ENCODE assay signal across 10 cellular contexts in genomic region chr4:127995776-127996175, GRCh38. TPM values are rescaled to one million over a fixed set of nuclear protein-coding genes. Genes with fewer than 3 reads are reported as not detected.
DNase-seq lines count a peak whose midpoint lies in the region; TF ChIP-seq lines count a peak whose summit lies in the region.
"Had no signal": no experiment of that assay in that cellular context is flagged by ENCODE, and none has a peak within 500 bp of the region (broad histone marks: within the 10 kb centered on the region; RNA-seq: fewer than 3 reads in every experiment).

No MANE protein-coding gene starts in this region.

- TF ChIP-seq CTCF in BJ (IDR thresholded peaks at IDR 0.05; ENCODE audit: insufficient read depth, low read depth, low read length) = no peak

- H3K36me3 Mint-ChIP-seq in activated naive CD4-positive, alpha-beta T cell treated with anti-CD3 and anti-CD28 coated beads for 36 hours (ENCODE audit: low read depth) = peaks cover 35% of the 10 kb centered on the region

- H3K27me3 ChIP-seq in BJ (ENCODE audit: control insufficient read depth, insufficient read depth, low read length) = no peaks in the 10 kb centered on the region

- no peak overlapping the region for H3K4me3 ChIP-seq in BJ (ENCODE audit: low read depth, low read length)

- H3K4me1 Mint-ChIP-seq in activated naive CD4-positive, alpha-beta T cell treated with anti-CD3 and anti-CD28 coated beads for 36 hours (ENCODE audit: low read depth) = peaks cover 29% of the 10 kb centered on the region

- H3K4me3 Mint-ChIP-seq in activated naive CD4-positive, alpha-beta T cell treated with anti-CD3 and anti-CD28 coated beads for 36 hours = no peak overlapping the region
- H3K4me3 Mint-ChIP-seq: activated CD4-positive, alpha-beta memory T cell treated with anti-CD3 and anti-CD28 coated beads, Interleukin-2, amount 10 ng/mL, durations not matched to agents 7 days and 5 days had no signal

- no peak overlapping the region for H3K27ac Mint-ChIP-seq in activated naive CD4-positive, alpha-beta T cell treated with anti-CD3 and anti-CD28 coated beads for 36 hours
- H3K27ac Mint-ChIP-seq: activated CD4-positive, alpha-beta memory T cell treated with anti-CD3 and anti-CD28 coated beads, Interleukin-2, amount 10 ng/mL, durations not matched to agents 7 days and 5 days had no signal

- H3K9me3 Mint-ChIP-seq in activated naive CD4-positive, alpha-beta T cell treated with anti-CD3 and anti-CD28 coated beads for 36 hours = peaks cover 8% of the 10 kb centered on the region

- peak; percentile 32 for DNase-seq in BJ (ENCODE audit: low read depth)
- peak; percentile 33 for DNase-seq in HPDE6-E6E7 (ENCODE audit: extremely low spot score)
- DNase-seq in amniotic stem cell (lab: John Stamatoyannopoulos, UW) = peak; percentile 36
- peak; percentile 46 for DNase-seq in kidney tubule cell (ENCODE audit: low spot score)
- no peak for DNase-seq in HuH-7 (ENCODE audit: low spot score)
- DNase-seq in activated CD4-positive, alpha-beta T cell treated with anti-CD3 and anti-CD28 coated beads for 4 hours = no peak
- no peak for DNase-seq in cerebellum (ENCODE audit: low spot score)
- no peak for DNase-seq in activated naive CD4-positive, alpha-beta T cell treated with anti-CD3 and anti-CD28 coated beads for 36 hours
- DNase-seq: activated CD4-positive, alpha-beta memory T cell treated with anti-CD3 and anti-CD28 coated beads, Interleukin-2, amount 10 ng/mL, durations not matched to agents 7 days and 5 days; activated gamma-delta T cell had no signal

- POLR2A ChIA-PET in BJ (lab: Charles Lee) = no interaction called here

- CTCF ChIA-PET in BJ (lab: Yijun Ruan, JAX) = no interaction called here
- CTCF ChIA-PET in activated naive CD4-positive, alpha-beta T cell treated with anti-CD3 and anti-CD28 coated beads for 36 hours (lab: Charles Lee) = no interaction called here

- no peaks in the 10 kb centered on the region for H3K27me3 Mint-ChIP-seq in activated naive CD4-positive, alpha-beta T cell treated with anti-CD3 and anti-CD28 coated beads for 36 hours (ENCODE audit: low read depth)
- H3K27me3 Mint-ChIP-seq: activated CD4-positive, alpha-beta memory T cell treated with anti-CD3 and anti-CD28 coated beads, Interleukin-2, amount 10 ng/mL, durations not matched to agents 7 days and 5 days had no signal

- H3K36me3 ChIP-seq in BJ (ENCODE audit: control insufficient read depth, insufficient read depth, low read length) = no peaks in the 10 kb centered on the region; the same call in 1 of the 2 replicates

- intact Hi-C loops in activated naive CD4-positive, alpha-beta T cell treated with anti-CD3 and anti-CD28 coated beads for 36 hours (cut with micrococcal nuclease) = loop anchor here (2.0 to 5.0 kb wide), 3 partner anchors 115 to 225 kb away; partner anchors contain the start of genes HSPA4L and PLK4

RNA-seq across cellular contexts. Expression of gene ABHD18, which starts 30.6 kb away (rescaled TPM):
- polyA plus RNA-seq in BJ (2011; rRNA removed) = 1.4 and 2.3 TPM in 2 replicates
- 1.4 and 2.7 TPM in 2 replicates for polyA minus RNA-seq in BJ (2011; rRNA and poly(A)+ RNA removed)
- total RNA-seq in cerebellum = 17.2 TPM
- total RNA-seq in activated naive CD4-positive, alpha-beta T cell treated with anti-CD3 and anti-CD28 coated beads for 36 hours = 10 to 100 TPM; 17.0 to 17.5 TPM

RNA-seq across cellular contexts. Expression of gene MFSD8, which starts 30.8 kb away (rescaled TPM):
- 7.9 and 11.9 TPM in 2 replicates for polyA plus RNA-seq in BJ (2011; rRNA removed)
- polyA minus RNA-seq in BJ (2011; rRNA and poly(A)+ RNA removed) = 8.6 and 19.7 TPM in 2 replicates
- total RNA-seq in cerebellum = 58.1 TPM
- 10 to 100 TPM; 11.1 to 11.2 TPM for total RNA-seq in activated naive CD4-positive, alpha-beta T cell treated with anti-CD3 and anti-CD28 coated beads for 36 hours

Comparison
In these comparisons a context has a peak if more than half of its experiments do, and no peak if none do; other contexts are left out.
1. DNase-seq: peak in BJ (single experiment), HPDE6-E6E7 (single experiment), amniotic stem cell (single experiment) and kidney tubule cell (single experiment); none in HuH-7 (single experiment), activated CD4-positive, alpha-beta T cell treated with anti-CD3 and anti-CD28 coated beads for 4 hours (0 of 2), cerebellum (single experiment) and activated naive CD4-positive, alpha-beta T cell treated with anti-CD3 and anti-CD28 coated beads for 36 hours (single experiment).